4 cellular contexts compared by ENCODE assay signal in genomic region chr15:73014904-73015303, GRCh38.
"Had no signal": no experiment of that assay in that cellular context is flagged by ENCODE, and none has a peak within 500 bp of the region (broad histone marks: within the 10 kb centered on the region; RNA-seq: fewer than 3 reads in every experiment).

No MANE protein-coding gene starts in this region.

- H3K4me3 ChIP-seq: GM23338 had no signal

- H3K9me3 Mint-ChIP-seq: GM23338, H9 had no signal

- DNase-seq: HCEC 1CT, KBM-7 had no signal

- H3K27ac Mint-ChIP-seq: GM23338, H9 had no signal

- H3K4me2 ChIP-seq: GM23338 had no signal
